ENCODE assay signal across 16 cellular contexts in the genomic region with DNA sequence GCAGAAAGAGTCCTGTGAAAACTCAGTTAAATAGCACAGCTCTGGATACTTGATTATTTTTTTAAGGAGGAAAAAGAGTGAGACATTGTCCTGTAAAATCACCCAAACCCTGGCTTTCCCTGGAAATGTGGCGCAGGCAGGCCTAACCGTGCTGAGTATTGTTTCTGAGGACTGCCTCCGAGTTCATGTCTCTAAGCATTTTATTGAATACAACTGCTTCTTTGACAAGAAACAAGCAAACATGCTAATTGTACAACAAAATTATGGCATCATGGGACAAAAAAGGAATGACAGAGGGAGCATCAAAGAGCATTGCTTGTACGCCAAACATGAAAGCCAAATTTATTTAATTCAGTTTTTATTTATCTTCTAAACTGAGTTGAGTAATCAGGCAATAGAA.
DNase-seq lines count a peak whose midpoint lies in the region; ATAC-seq, FAIRE-seq and TF ChIP-seq lines count a peak whose summit lies in the region.
"Had no signal": no experiment of that assay in that cellular context is flagged by ENCODE, and none has a peak within 500 bp of the region (broad histone marks: within the 10 kb centered on the region; RNA-seq: fewer than 3 reads in every experiment).

No MANE protein-coding gene starts in this region.

- no peak for TF ChIP-seq POLR2A in H1 (IDR thresholded peaks at IDR 0.05; ENCODE audit: control extremely low read depth in 1 of 2, low read depth in 2 of 2, low read length in 2 of 2)

- H3K27me3 ChIP-seq in H1 (replicated peaks in 1 of 4; ENCODE audit: control insufficient read depth in 3 of 4, extremely low read depth in 1 of 4, insufficient read depth in 3 of 4, low read length in 3 of 4) = no peaks in the 10 kb centered on the region

- TF ChIP-seq RAD21 in H1 (IDR thresholded peaks at IDR 0.05 in 1 of 2, conservative IDR thresholded peaks at IDR 0.05 in 1 of 2; ENCODE audit: low read depth in 2 of 2, low read length in 2 of 2) = no peak

- no peak for TF ChIP-seq EP300 in H1 (IDR thresholded peaks at IDR 0.05; ENCODE audit: borderline replicate concordance in 1 of 2, low read depth in 2 of 2, low read length in 2 of 2)

- H2BK5ac ChIP-seq in H1 (ENCODE audit: low read depth, low read length) = no peak overlapping the region

- 91% methylated on average over 4 of the region's 4 CpGs; no CpG with 5 or more reads in 1 of the 2 experiments for whole genome bisulfite sequencing in H1 (ENCODE audit: extremely low coverage in 1 of 2, insufficient coverage in 1 of 2, insufficient read length in 1 of 2, insufficient replicate concordance in 2 of 2, low coverage in 1 of 2, low lambda C conversion rate in 2 of 2, missing lambda C conversion rate in 1 of 2), 2 experiments

- no peak for TF ChIP-seq CTCF in H1 (IDR thresholded peaks at IDR 0.05; ENCODE audit: control extremely low read depth in 1 of 3, insufficient read depth in 1 of 3, low read depth in 1 of 3, low read length in 3 of 3)

- H3K27ac ChIP-seq in H1 (ENCODE audit: low read depth, low read length) = no peak overlapping the region

- no peak overlapping the region for H4K91ac ChIP-seq in H1 (replicated peaks; ENCODE audit: insufficient read length, low read length)

- no peaks in the 10 kb centered on the region for H3K23me2 ChIP-seq in H1 (ENCODE audit: low read depth, low read length)

- no peak overlapping the region for H2BK15ac ChIP-seq in H1 (ENCODE audit: low read length)

- no peak overlapping the region for H2BK12ac ChIP-seq in H1 (ENCODE audit: low read depth, low read length)

- no peak overlapping the region for H3K18ac ChIP-seq in H1 (ENCODE audit: extremely low read depth, low read length)

- H2AK5ac ChIP-seq in H1 (ENCODE audit: low read depth, low read length) = no peak overlapping the region

- H4K8ac ChIP-seq in H1 (ENCODE audit: extremely low read depth, insufficient read depth, low read length) = no peak overlapping the region

- H4K5ac ChIP-seq in H1 (ENCODE audit: insufficient read length, low read depth, low read length) = no peak overlapping the region

- POLR2A ChIA-PET in H1 (lab: Charles Lee; ENCODE audit: partially characterized antibody) = no interaction called here

- H3K4me2 ChIP-seq in H1 (ENCODE audit: insufficient read depth in 1 of 2, low read depth in 2 of 2, low read length in 2 of 2) = no peak overlapping the region

- H2BK20ac ChIP-seq in H1 (ENCODE audit: low read length) = no peak overlapping the region

- no peaks in the 10 kb centered on the region for H3K79me2 ChIP-seq in H1 (ENCODE audit: control insufficient read depth in 1 of 2, insufficient read depth in 2 of 2, low read length in 2 of 2)

- H3K36me3 ChIP-seq in H1 (ENCODE audit: control insufficient read depth in 2 of 4, insufficient read depth in 4 of 4, low read length in 3 of 4) = no peaks in the 10 kb centered on the region

- DNase-seq in COLO829 (ENCODE audit: low spot score) = peak; percentile 8
- no peak for DNase-seq in H1 (ENCODE audit: low read depth in 1 of 2, low spot score in 2 of 2)
- peak; percentile 72 for DNase-seq in medulla oblongata (ENCODE audit: extremely low spot score)
- DNase-seq in superior temporal gyrus (ENCODE audit: extremely low spot score) = peak; percentile 69
- no peak for DNase-seq in NCI-H446 (lab: John Stamatoyannopoulos, UW)
- DNase-seq in left lobe of liver (ENCODE audit: low spot score) = no peak
- DNase-seq: ACHN; CD4-positive, alpha-beta T cell; DMS79; IMR-90 had no signal

- FAIRE-seq in H1 (lab: Jason Lieb, UNC) = peak; percentile 19
- FAIRE-seq: G401.6, GM12891, GM19239, H54 had no signal

- H2BK120ac ChIP-seq in H1 (replicated peaks; ENCODE audit: low read depth, low read length) = no peak overlapping the region

- no peaks in the 10 kb centered on the region for H3K79me1 ChIP-seq in H1 (ENCODE audit: low read depth, low read length)

- H3K4me1 ChIP-seq in H1 (replicated peaks in 1 of 4; ENCODE audit: control insufficient read depth in 3 of 4, insufficient read depth in 4 of 4, low read length in 3 of 4) = no peaks in the 10 kb centered on the region

- H3K4ac ChIP-seq in H1 (replicated peaks; ENCODE audit: insufficient read length, low read depth, low read length) = no peak overlapping the region

- no peaks in the 10 kb centered on the region for H4K20me1 ChIP-seq in H1 (replicated peaks in 1 of 2; ENCODE audit: control insufficient read depth in 1 of 2, insufficient read depth in 2 of 2, low read length in 2 of 2)

- ATAC-seq in GM18511 (IDR thresholded peaks at IDR 0.05; ENCODE audit: unreplicated experiment) (no peak), left lobe of liver (no peak)
- ATAC-seq: HCT116 had no signal

- CTCF ChIA-PET in H1 (lab: Charles Lee; ENCODE audit: partially characterized antibody) = interaction anchor here (1.6 kb wide), 1 partner anchor 13 kb away, joined by 3 read pairs; no protein-coding TSS in a partner anchor

- no peak overlapping the region for H3K23ac ChIP-seq in H1 (ENCODE audit: insufficient read length)

- no peak overlapping the region for H3K14ac ChIP-seq in H1 (ENCODE audit: insufficient read length)

- H3K9me3 ChIP-seq in H1 (ENCODE audit: insufficient read depth in 2 of 2, low read depth in 1 of 2, low read length in 1 of 2) = no peaks in the 10 kb centered on the region

- no peak overlapping the region for H3K4me3 ChIP-seq in H1 (ENCODE audit: extremely low read depth in 1 of 4, insufficient read depth in 2 of 4, low read depth in 3 of 4, low read length in 4 of 4)

- no peak overlapping the region for H3K9ac ChIP-seq in H1 (replicated peaks in 1 of 4; ENCODE audit: extremely low read depth in 1 of 4, low read depth in 3 of 4, low read length in 3 of 4)

- H3K56ac ChIP-seq in H1 (replicated peaks; ENCODE audit: insufficient read length, low read depth, low read length) = no peak overlapping the region

- H2AFZ ChIP-seq in H1 (ENCODE audit: low read length) = no peak overlapping the region

TF ChIP-seq in H1, 55 proteins besides CTCF, POLR2A, EP300 and RAD21:
- TF ChIP-seq CHD1 (IDR thresholded peaks at IDR 0.05; ENCODE audit: low read depth, low read length) (no peak), MAFK (IDR thresholded peaks at IDR 0.05; ENCODE audit: low read depth, low read length) (no peak), SIRT6 (IDR thresholded peaks at IDR 0.05; ENCODE audit: low read length) (no peak), FOSL1 (IDR thresholded peaks at IDR 0.05; ENCODE audit: insufficient read depth, low read depth, low read length) (no peak), SP4 (IDR thresholded peaks at IDR 0.05; ENCODE audit: low read length) (no peak), YY1 (IDR thresholded peaks at IDR 0.05; ENCODE audit: low read depth, low read length) (no peak), CEBPB (IDR thresholded peaks at IDR 0.05; ENCODE audit: low read depth, low read length) (no peak)

Comparison
In these comparisons a context has a peak if more than half of its experiments do, and no peak if none do; other contexts are left out.
1. DNase-seq: peak in COLO829 (single experiment), medulla oblongata (single experiment) and superior temporal gyrus (single experiment); none in H1 (0 of 2), NCI-H446 (0 of 2) and left lobe of liver (single experiment).